ENCODE assay signal across 9 cellular contexts in the genomic region with DNA sequence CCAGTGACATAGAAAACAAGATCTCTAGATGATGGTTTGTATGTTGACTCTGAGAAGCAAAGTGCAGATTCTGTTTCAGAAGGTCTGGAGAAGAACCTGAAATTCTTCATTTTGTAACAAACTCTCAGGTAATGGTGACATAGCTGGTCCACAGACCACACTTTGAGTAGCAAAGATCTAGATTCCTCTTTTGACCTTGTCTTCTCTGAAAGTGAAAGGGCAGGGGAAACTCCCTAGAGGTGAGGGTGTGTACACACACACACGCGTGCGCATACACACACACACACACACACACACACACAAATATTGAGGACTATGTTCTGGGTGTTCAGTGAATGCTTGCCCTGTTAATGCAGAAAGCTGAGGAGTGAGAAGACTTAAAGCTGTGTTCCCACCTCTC.
DNase-seq lines count a peak whose midpoint lies in the region; ATAC-seq and TF ChIP-seq lines count a peak whose summit lies in the region.
"Had no signal": no experiment of that assay in that cellular context is flagged by ENCODE, and none has a peak within 500 bp of the region (broad histone marks: within the 10 kb centered on the region; RNA-seq: fewer than 3 reads in every experiment).

No MANE protein-coding gene starts in this region.

- peak overlapping the region in 1 of 2 donors; percentile 66 for H3K4me3 Mint-ChIP-seq in activated T-cell treated with anti-CD3 and anti-CD28 coated beads, Interleukin-2, amount 50 U/mL, for 72 hours
- H3K4me3 Mint-ChIP-seq in activated T-cell treated with anti-CD3 and anti-CD28 coated beads, Interleukin-2, amount 50 U/mL, for 24 hours, result no peak overlapping the region
- peak overlapping the region; percentile 47 for H3K4me3 Mint-ChIP-seq in activated T-helper 17 cell treated with anti-CD3 and anti-CD28 coated beads, Interleukin-2, amount 50 U/mL, for 72 hours

- peaks cover 26% of the 10 kb centered on the region for H3K4me1 Mint-ChIP-seq in activated T-cell treated with anti-CD3 and anti-CD28 coated beads, Interleukin-2, amount 50 U/mL, for 72 hours (ENCODE audit: low read depth)
- H3K4me1 Mint-ChIP-seq in activated T-cell treated with anti-CD3 and anti-CD28 coated beads, Interleukin-2, amount 50 U/mL, for 24 hours (ENCODE audit: low read depth), result peaks cover 25% of the 10 kb centered on the region
- H3K4me1 Mint-ChIP-seq in activated T-helper 17 cell treated with anti-CD3 and anti-CD28 coated beads, Interleukin-2, amount 50 U/mL, for 72 hours, result peaks cover 14% of the 10 kb centered on the region

- peak; percentile 9 to 13 for DNase-seq in activated T-cell treated with anti-CD3 and anti-CD28 coated beads, Interleukin-2, amount 50 U/mL, for 72 hours
- DNase-seq in activated T-cell treated with anti-CD3 and anti-CD28 coated beads, Interleukin-2, amount 50 U/mL, for 24 hours, result no peak
- no peak for DNase-seq in uterus
- no peak for DNase-seq in UCSD-AML1 (lab: John Stamatoyannopoulos, UW; ENCODE audit: unreplicated experiment)
- DNase-seq in COLO829 (ENCODE audit: low spot score), result no peak
- DNase-seq: NCI-H69 had no signal

- peak overlapping the region; percentile 62 to 66 for H3K27ac ChIP-seq in uterus

- H3K4me3 ChIP-seq in uterus, result no peak overlapping the region

- peaks cover 78% of the 10 kb centered on the region for H3K27me3 Mint-ChIP-seq in activated T-cell treated with anti-CD3 and anti-CD28 coated beads, Interleukin-2, amount 50 U/mL, for 72 hours (ENCODE audit: low read depth)
- H3K27me3 Mint-ChIP-seq in activated T-cell treated with anti-CD3 and anti-CD28 coated beads, Interleukin-2, amount 50 U/mL, for 24 hours, result peaks cover 80% of the 10 kb centered on the region
- H3K27me3 Mint-ChIP-seq in activated T-helper 17 cell treated with anti-CD3 and anti-CD28 coated beads, Interleukin-2, amount 50 U/mL, for 72 hours, result no peaks in the 10 kb centered on the region

- H3K9me3 ChIP-seq in uterus, result no peaks in the 10 kb centered on the region

- no peaks in the 10 kb centered on the region for H3K36me3 ChIP-seq in uterus

- intact Hi-C loops in uterus (cut with DNase I; ENCODE audit: low total_unique reads), result loop anchor here (10.0 kb wide), 1 partner anchor 104 kb away; no protein-coding TSS in a partner anchor

- no peak overlapping the region for H3K27ac Mint-ChIP-seq in activated T-cell treated with anti-CD3 and anti-CD28 coated beads, Interleukin-2, amount 50 U/mL, for 72 hours
- H3K27ac Mint-ChIP-seq in activated T-cell treated with anti-CD3 and anti-CD28 coated beads, Interleukin-2, amount 50 U/mL, for 24 hours, result no peak overlapping the region
- H3K27ac Mint-ChIP-seq in activated T-helper 17 cell treated with anti-CD3 and anti-CD28 coated beads, Interleukin-2, amount 50 U/mL, for 72 hours, result peak overlapping the region; percentile 61

- H3K27me3 ChIP-seq in uterus, result no peaks in the 10 kb centered on the region

- no peaks in the 10 kb centered on the region for H3K9me3 Mint-ChIP-seq in activated T-cell treated with anti-CD3 and anti-CD28 coated beads, Interleukin-2, amount 50 U/mL, for 72 hours
- H3K9me3 Mint-ChIP-seq in activated T-cell treated with anti-CD3 and anti-CD28 coated beads, Interleukin-2, amount 50 U/mL, for 24 hours, result no peaks in the 10 kb centered on the region
- H3K9me3 Mint-ChIP-seq in activated T-helper 17 cell treated with anti-CD3 and anti-CD28 coated beads, Interleukin-2, amount 50 U/mL, for 72 hours, result no peaks in the 10 kb centered on the region

- TF ChIP-seq POLR2A in uterus (IDR thresholded peaks at IDR 0.05), result no peak

- no peaks in the 10 kb centered on the region for H3K36me3 Mint-ChIP-seq in activated T-cell treated with anti-CD3 and anti-CD28 coated beads, Interleukin-2, amount 50 U/mL, for 72 hours (ENCODE audit: insufficient read depth in 2 of 2)
- no peaks in the 10 kb centered on the region for H3K36me3 Mint-ChIP-seq in activated T-cell treated with anti-CD3 and anti-CD28 coated beads, Interleukin-2, amount 50 U/mL, for 24 hours (ENCODE audit: low read depth)
- H3K36me3 Mint-ChIP-seq in activated T-helper 17 cell treated with anti-CD3 and anti-CD28 coated beads, Interleukin-2, amount 50 U/mL, for 72 hours (ENCODE audit: low read depth), result no peaks in the 10 kb centered on the region

- ATAC-seq in activated T-cell treated with anti-CD3 and anti-CD28 coated beads, Interleukin-2, amount 50 U/mL, for 72 hours (replicated peaks in 1 of 2), result peak; percentile 26 to 53
- ATAC-seq in HG02763 (IDR thresholded peaks at IDR 0.05; ENCODE audit: unreplicated experiment) (peak; percentile 59), HG03460 (IDR thresholded peaks at IDR 0.05; ENCODE audit: unreplicated experiment) (no peak)
- ATAC-seq in activated T-helper 17 cell treated with anti-CD3 and anti-CD28 coated beads, Interleukin-2, amount 50 U/mL, for 72 hours (replicated peaks), result peak; percentile 59

- H3K4me1 ChIP-seq in uterus, result no peaks in the 10 kb centered on the region

- TF ChIP-seq CTCF in uterus (IDR thresholded peaks at IDR 0.05), result no peak

Comparison
In these comparisons a context has a peak if more than half of its experiments do, and no peak if none do; other contexts are left out.
1. DNase-seq: peak in activated T-cell treated with anti-CD3 and anti-CD28 coated beads, Interleukin-2, amount 50 U/mL, for 72 hours (2 of 2); none in activated T-cell treated with anti-CD3 and anti-CD28 coated beads, Interleukin-2, amount 50 U/mL, for 24 hours (single experiment), uterus (0 of 2), UCSD-AML1 (single experiment) and COLO829 (single experiment).